12 cellular contexts compared by ENCODE assay signal in genomic region chr20:53693265-53693871, GRCh38.
DNase-seq lines count a peak whose midpoint lies in the region; ATAC-seq and TF ChIP-seq lines count a peak whose summit lies in the region.
"Had no signal": no experiment of that assay in that cellular context is flagged by ENCODE, and none has a peak within 500 bp of the region (broad histone marks: within the 10 kb centered on the region; RNA-seq: fewer than 3 reads in every experiment).

No MANE protein-coding gene starts in this region.

- H2AFZ ChIP-seq in Loucy (ENCODE audit: low read length) (no peak overlapping the region; the same call in 1 of the 2 replicates), MM.1S (ENCODE audit: low read length) (no peak overlapping the region)

- H3K4me1 Mint-ChIP-seq in activated naive CD4-positive, alpha-beta T cell treated with anti-CD3 and anti-CD28 coated beads, Interleukin-2, amount 50 U/mL, for 24 hours = peaks cover 33% of the 10 kb centered on the region

- H3K36me3 ChIP-seq in Loucy (ENCODE audit: insufficient read depth, low read length) = no peaks in the 10 kb centered on the region
- H3K36me3 ChIP-seq in effector memory CD4-positive, alpha-beta T cell (ENCODE audit: control insufficient read depth, insufficient read depth, low read length) = no peaks in the 10 kb centered on the region
- H3K36me3 ChIP-seq in MG63 = no peaks in the 10 kb centered on the region
- no peaks in the 10 kb centered on the region for H3K36me3 ChIP-seq in MM.1S (replicated peaks; ENCODE audit: insufficient read depth, low read length)
- H3K36me3 ChIP-seq: prostate gland had no signal

- no peaks in the 10 kb centered on the region for H3K36me3 Mint-ChIP-seq in activated naive CD4-positive, alpha-beta T cell treated with anti-CD3 and anti-CD28 coated beads, Interleukin-2, amount 50 U/mL, for 24 hours

- H3K4me1 ChIP-seq in Loucy (ENCODE audit: insufficient read depth, low read length, poor library complexity, severe bottlenecking) = peaks cover 20% of the 10 kb centered on the region
- no peaks in the 10 kb centered on the region for H3K4me1 ChIP-seq in effector memory CD4-positive, alpha-beta T cell (ENCODE audit: control insufficient read depth, insufficient read depth, low read length, poor library complexity, severe bottlenecking)
- H3K4me1 ChIP-seq in MM.1S (ENCODE audit: low read length) = no peaks in the 10 kb centered on the region
- H3K4me1 ChIP-seq: prostate gland had no signal

- no peak for ATAC-seq in HG03108 (IDR thresholded peaks at IDR 0.05; ENCODE audit: unreplicated experiment)

- TF ChIP-seq CTCF in Loucy (conservative IDR thresholded peaks at IDR 0.05; ENCODE audit: low read length) = no peak
- TF ChIP-seq CTCF in MM.1S (IDR thresholded peaks at IDR 0.05; ENCODE audit: low read length) = no peak

- H3K9me3 ChIP-seq in Loucy (ENCODE audit: insufficient read depth, low read depth, low read length) (no peaks in the 10 kb centered on the region), MG63 (no peaks in the 10 kb centered on the region), MM.1S (replicated peaks; ENCODE audit: insufficient read depth, low read length) (no peaks in the 10 kb centered on the region)
- H3K9me3 ChIP-seq in effector memory CD4-positive, alpha-beta T cell (ENCODE audit: control insufficient read depth, low read length) = no peaks in the 10 kb centered on the region
- H3K9me3 ChIP-seq: prostate gland had no signal

- peak overlapping the region; percentile 54 for H3K4me3 Mint-ChIP-seq in activated naive CD4-positive, alpha-beta T cell treated with anti-CD3 and anti-CD28 coated beads, Interleukin-2, amount 50 U/mL, for 24 hours

- H4K20me1 ChIP-seq in Loucy (ENCODE audit: insufficient read depth, low read length, poor library complexity, severe bottlenecking) = no peaks in the 10 kb centered on the region
- H4K20me1 ChIP-seq in MM.1S (ENCODE audit: insufficient read depth, low read length) = no peaks in the 10 kb centered on the region

- H3K79me2 ChIP-seq in Loucy (ENCODE audit: insufficient read depth, low read length) (no peaks in the 10 kb centered on the region), MM.1S (ENCODE audit: low read length) (no peaks in the 10 kb centered on the region)

- no peak for DNase-seq in activated naive CD4-positive, alpha-beta T cell (lab: John Stamatoyannopoulos, UW)
- DNase-seq in effector memory CD4-positive, alpha-beta T cell = no peak
- DNase-seq in MG63 (no peak), MM.1S (no peak)
- DNase-seq in activated effector memory CD4-positive, alpha-beta T cell treated with Interleukin-2 at 50 U/mL for 16 hours = no peak
- DNase-seq: activated CD4-positive, alpha-beta T cell treated with anti-CD3 and anti-CD28 coated beads, Interleukin-2, amount 50 U/mL, for 4 hours; NCI-H2171 treated with DMSO at 0.1 percent for 48 hours had no signal

- H3K4me2 ChIP-seq in Loucy (ENCODE audit: low read depth, low read length, poor library complexity, severe bottlenecking) (peak overlapping the region; percentile 41), MM.1S (ENCODE audit: low read depth, low read length) (no peak overlapping the region)

- no peaks in the 10 kb centered on the region for H3K9me2 ChIP-seq in Loucy (replicated peaks; ENCODE audit: low read depth, low read length)
- no peaks in the 10 kb centered on the region for H3K9me2 ChIP-seq in MM.1S (replicated peaks; ENCODE audit: insufficient read depth, low read length)

- no peaks in the 10 kb centered on the region for H3K9me3 Mint-ChIP-seq in activated naive CD4-positive, alpha-beta T cell treated with anti-CD3 and anti-CD28 coated beads, Interleukin-2, amount 50 U/mL, for 24 hours

- H3F3A ChIP-seq in Loucy (ENCODE audit: low read depth) = no peaks in the 10 kb centered on the region; the same call in 1 of the 2 replicates
- no peaks in the 10 kb centered on the region for H3F3A ChIP-seq in MM.1S (ENCODE audit: insufficient read depth, low read length)

- H3K4me3 ChIP-seq in Loucy (ENCODE audit: low read length, poor library complexity, severe bottlenecking) (no peak overlapping the region), MG63 (no peak overlapping the region), MM.1S (ENCODE audit: low read length) (no peak overlapping the region)
- H3K4me3 ChIP-seq in effector memory CD4-positive, alpha-beta T cell (ENCODE audit: insufficient read depth, low read depth, low read length, poor library complexity, severe bottlenecking) = peak overlapping the region; percentile 29
- H3K4me3 ChIP-seq: dorsolateral prefrontal cortex, prostate gland had no signal

- peak overlapping the region; percentile 27 for H3K27ac Mint-ChIP-seq in activated naive CD4-positive, alpha-beta T cell treated with anti-CD3 and anti-CD28 coated beads, Interleukin-2, amount 50 U/mL, for 24 hours

- H3K27ac ChIP-seq in effector memory CD4-positive, alpha-beta T cell (ENCODE audit: insufficient read depth, low read length, poor library complexity, severe bottlenecking) = no peak overlapping the region
- no peak overlapping the region for H3K27ac ChIP-seq in MM.1S (ENCODE audit: low read length)
- H3K27ac ChIP-seq: dorsolateral prefrontal cortex, prostate gland had no signal

- H3K27me3 Mint-ChIP-seq in activated naive CD4-positive, alpha-beta T cell treated with anti-CD3 and anti-CD28 coated beads, Interleukin-2, amount 50 U/mL, for 24 hours = no peaks in the 10 kb centered on the region

- H3K27me3 ChIP-seq in Loucy (ENCODE audit: insufficient read depth, low read length, poor library complexity, severe bottlenecking) (no peaks in the 10 kb centered on the region), MG63 (no peaks in the 10 kb centered on the region), MM.1S (replicated peaks; ENCODE audit: insufficient read depth, low read length) (no peaks in the 10 kb centered on the region)
- no peaks in the 10 kb centered on the region for H3K27me3 ChIP-seq in effector memory CD4-positive, alpha-beta T cell (replicated peaks; ENCODE audit: control insufficient read depth, insufficient read depth, low read length, poor library complexity, severe bottlenecking)
- H3K27me3 ChIP-seq: dorsolateral prefrontal cortex had no signal

- H3K9ac ChIP-seq in Loucy (ENCODE audit: low read depth, low read length, poor library complexity, severe bottlenecking) (no peak overlapping the region), MM.1S (ENCODE audit: low read length) (no peak overlapping the region)
